1 cellular context compared by ENCODE assay signal in the genomic region with DNA sequence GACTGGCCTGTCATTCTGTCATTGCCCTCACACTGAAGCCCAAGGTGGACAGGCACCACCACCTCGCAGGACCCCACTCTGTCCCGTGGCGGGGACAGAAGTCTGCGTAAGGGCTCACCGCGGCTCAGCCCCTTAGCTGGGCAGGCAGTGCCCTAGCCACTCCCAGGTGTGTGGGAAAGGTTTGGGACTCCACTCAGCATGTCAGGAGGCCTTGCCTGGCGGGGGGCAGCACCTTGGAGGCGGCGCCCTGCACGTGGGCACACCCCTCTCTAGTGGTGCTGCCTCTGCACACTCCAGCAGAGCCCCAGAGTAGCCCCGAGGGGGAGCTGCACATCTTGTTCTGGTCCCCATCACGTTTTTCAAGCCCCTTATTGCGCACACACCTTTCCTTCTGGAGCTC.
TF ChIP-seq lines count a peak whose summit lies in the region.

No MANE protein-coding gene starts in this region.

TF ChIP-seq in GM23338, 12 proteins besides CTCF, POLR2A, EP300 and RAD21 (continued from another document):
- TF ChIP-seq, protein P1, sequence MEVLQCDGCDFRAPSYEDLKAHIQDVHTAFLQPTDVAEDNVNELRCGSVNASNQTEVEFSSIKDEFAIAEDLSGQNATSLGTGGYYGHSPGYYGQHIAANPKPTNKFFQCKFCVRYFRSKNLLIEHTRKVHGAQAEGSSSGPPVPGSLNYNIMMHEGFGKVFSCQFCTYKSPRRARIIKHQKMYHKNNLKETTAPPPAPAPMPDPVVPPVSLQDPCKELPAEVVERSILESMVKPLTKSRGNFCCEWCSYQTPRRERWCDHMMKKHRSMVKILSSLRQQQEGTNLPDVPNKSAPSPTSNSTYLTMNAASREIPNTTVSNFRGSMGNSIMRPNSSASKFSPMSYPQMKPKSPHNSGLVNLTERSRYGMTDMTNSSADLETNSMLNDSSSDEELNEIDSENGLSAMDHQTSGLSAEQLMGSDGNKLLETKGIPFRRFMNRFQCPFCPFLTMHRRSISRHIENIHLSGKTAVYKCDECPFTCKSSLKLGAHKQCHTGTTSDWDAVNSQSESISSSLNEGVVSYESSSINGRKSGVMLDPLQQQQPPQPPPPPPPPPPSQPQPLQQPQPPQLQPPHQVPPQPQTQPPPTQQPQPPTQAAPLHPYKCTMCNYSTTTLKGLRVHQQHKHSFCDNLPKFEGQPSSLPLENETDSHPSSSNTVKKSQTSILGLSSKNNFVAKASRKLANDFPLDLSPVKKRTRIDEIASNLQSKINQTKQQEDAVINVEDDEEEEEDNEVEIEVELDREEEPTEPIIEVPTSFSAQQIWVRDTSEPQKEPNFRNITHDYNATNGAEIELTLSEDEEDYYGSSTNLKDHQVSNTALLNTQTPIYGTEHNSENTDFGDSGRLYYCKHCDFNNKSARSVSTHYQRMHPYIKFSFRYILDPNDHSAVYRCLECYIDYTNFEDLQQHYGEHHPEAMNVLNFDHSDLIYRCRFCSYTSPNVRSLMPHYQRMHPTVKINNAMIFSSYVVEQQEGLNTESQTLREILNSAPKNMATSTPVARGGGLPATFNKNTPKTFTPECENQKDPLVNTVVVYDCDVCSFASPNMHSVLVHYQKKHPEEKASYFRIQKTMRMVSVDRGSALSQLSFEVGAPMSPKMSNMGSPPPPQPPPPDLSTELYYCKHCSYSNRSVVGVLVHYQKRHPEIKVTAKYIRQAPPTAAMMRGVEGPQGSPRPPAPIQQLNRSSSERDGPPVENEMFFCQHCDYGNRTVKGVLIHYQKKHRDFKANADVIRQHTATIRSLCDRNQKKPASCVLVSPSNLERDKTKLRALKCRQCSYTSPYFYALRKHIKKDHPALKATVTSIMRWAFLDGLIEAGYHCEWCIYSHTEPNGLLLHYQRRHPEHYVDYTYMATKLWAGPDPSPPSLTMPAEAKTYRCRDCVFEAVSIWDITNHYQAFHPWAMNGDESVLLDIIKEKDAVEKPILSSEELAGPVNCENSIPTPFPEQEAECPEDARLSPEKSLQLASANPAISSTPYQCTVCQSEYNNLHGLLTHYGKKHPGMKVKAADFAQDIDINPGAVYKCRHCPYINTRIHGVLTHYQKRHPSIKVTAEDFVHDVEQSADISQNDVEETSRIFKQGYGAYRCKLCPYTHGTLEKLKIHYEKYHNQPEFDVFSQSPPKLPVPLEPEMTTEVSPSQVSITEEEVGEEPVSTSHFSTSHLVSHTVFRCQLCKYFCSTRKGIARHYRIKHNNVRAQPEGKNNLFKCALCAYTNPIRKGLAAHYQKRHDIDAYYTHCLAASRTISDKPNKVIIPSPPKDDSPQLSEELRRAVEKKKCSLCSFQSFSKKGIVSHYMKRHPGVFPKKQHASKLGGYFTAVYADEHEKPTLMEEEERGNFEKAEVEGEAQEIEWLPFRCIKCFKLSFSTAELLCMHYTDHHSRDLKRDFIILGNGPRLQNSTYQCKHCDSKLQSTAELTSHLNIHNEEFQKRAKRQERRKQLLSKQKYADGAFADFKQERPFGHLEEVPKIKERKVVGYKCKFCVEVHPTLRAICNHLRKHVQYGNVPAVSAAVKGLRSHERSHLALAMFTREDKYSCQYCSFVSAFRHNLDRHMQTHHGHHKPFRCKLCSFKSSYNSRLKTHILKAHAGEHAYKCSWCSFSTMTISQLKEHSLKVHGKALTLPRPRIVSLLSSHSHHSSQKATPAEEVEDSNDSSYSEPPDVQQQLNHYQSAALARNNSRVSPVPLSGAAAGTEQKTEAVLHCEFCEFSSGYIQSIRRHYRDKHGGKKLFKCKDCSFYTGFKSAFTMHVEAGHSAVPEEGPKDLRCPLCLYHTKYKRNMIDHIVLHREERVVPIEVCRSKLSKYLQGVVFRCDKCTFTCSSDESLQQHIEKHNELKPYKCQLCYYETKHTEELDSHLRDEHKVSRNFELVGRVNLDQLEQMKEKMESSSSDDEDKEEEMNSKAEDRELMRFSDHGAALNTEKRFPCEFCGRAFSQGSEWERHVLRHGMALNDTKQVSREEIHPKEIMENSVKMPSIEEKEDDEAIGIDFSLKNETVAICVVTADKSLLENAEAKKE (CRISPR knock-in tag; IDR thresholded peaks at IDR 0.05), result no peak
- no peak for TF ChIP-seq EZH2phosphoT487 (IDR thresholded peaks at IDR 0.05; ENCODE audit: unreplicated experiment)
- no peak for TF ChIP-seq NANOG (IDR thresholded peaks at IDR 0.05; ENCODE audit: borderline replicate concordance)
- no peak for TF ChIP-seq POLR2AphosphoS5 (IDR thresholded peaks at IDR 0.05; ENCODE audit: low read depth)
- TF ChIP-seq, protein P2, sequence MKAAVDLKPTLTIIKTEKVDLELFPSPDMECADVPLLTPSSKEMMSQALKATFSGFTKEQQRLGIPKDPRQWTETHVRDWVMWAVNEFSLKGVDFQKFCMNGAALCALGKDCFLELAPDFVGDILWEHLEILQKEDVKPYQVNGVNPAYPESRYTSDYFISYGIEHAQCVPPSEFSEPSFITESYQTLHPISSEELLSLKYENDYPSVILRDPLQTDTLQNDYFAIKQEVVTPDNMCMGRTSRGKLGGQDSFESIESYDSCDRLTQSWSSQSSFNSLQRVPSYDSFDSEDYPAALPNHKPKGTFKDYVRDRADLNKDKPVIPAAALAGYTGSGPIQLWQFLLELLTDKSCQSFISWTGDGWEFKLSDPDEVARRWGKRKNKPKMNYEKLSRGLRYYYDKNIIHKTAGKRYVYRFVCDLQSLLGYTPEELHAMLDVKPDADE (IDR thresholded peaks at IDR 0.05), result no peak
- TF ChIP-seq JUNB (IDR thresholded peaks at IDR 0.05; ENCODE audit: unreplicated experiment), result no peak
- TF ChIP-seq ZNF331 (CRISPR knock-in tag; IDR thresholded peaks at IDR 0.05; ENCODE audit: low read depth), result no peak
